8 cellular contexts compared by ENCODE assay signal in the genomic region with DNA sequence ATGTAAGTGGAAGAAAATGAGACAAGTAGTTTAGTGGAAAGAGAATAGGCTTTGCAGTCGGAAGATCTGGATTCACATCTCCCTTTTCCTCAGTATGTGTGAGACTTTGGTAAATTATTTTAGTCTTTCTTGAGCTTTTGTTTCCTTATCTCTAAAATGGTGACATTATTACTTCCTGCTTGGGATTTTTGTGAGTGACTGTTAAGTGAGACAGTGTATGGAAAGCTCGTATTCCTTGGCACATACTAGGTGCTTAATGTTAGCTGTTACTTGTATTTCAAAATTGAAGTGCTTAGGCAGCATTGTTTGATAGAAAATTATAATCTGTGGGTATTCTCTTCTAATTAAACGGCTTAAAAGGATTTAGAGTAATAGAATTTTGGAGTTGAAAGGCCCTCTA. TPM values are rescaled to one million over a fixed set of nuclear protein-coding genes. Genes with fewer than 3 reads are reported as not detected.
A peak's percentile ranks its signal among the peaks of the same experiment; 100 is the strongest.
DNase-seq lines count a peak whose midpoint lies in the region; ATAC-seq and TF ChIP-seq lines count a peak whose summit lies in the region.

No MANE protein-coding gene starts in this region.

- no peaks in the 10 kb centered on the region for H3K27me3 ChIP-seq in suprapubic skin

- no peaks in the 10 kb centered on the region for H3K9me3 ChIP-seq in suprapubic skin

- H3K4me1 Mint-ChIP-seq in activated CD4-positive, alpha-beta T cell treated with anti-CD3 and anti-CD28 coated beads, Interleukin-2, amount 10 ng/mL, durations not matched to agents 7 days and 5 days, result peaks cover 37% of the 10 kb centered on the region
- peaks cover 34% of the 10 kb centered on the region for H3K4me1 Mint-ChIP-seq in activated CD8-positive, alpha-beta T cell treated with anti-CD3 and anti-CD28 coated beads, Interleukin-2, amount 10 ng/mL, durations not matched to agents 7 days and 5 days (ENCODE audit: low read depth)

- no peak for TF ChIP-seq POLR2A in suprapubic skin (IDR thresholded peaks at IDR 0.05)

- peak overlapping the region; percentile 100 for H3K4me3 Mint-ChIP-seq in activated CD4-positive, alpha-beta T cell treated with anti-CD3 and anti-CD28 coated beads, Interleukin-2, amount 10 ng/mL, durations not matched to agents 7 days and 5 days
- peak overlapping the region; percentile 96 for H3K4me3 Mint-ChIP-seq in activated CD8-positive, alpha-beta T cell treated with anti-CD3 and anti-CD28 coated beads, Interleukin-2, amount 10 ng/mL, durations not matched to agents 7 days and 5 days

- peaks cover 27% of the 10 kb centered on the region for H3K36me3 Mint-ChIP-seq in activated CD4-positive, alpha-beta T cell treated with anti-CD3 and anti-CD28 coated beads, Interleukin-2, amount 10 ng/mL, durations not matched to agents 7 days and 5 days (ENCODE audit: low read depth)
- H3K36me3 Mint-ChIP-seq in activated CD8-positive, alpha-beta T cell treated with anti-CD3 and anti-CD28 coated beads, Interleukin-2, amount 10 ng/mL, durations not matched to agents 7 days and 5 days (ENCODE audit: low read depth), result peaks cover 31% of the 10 kb centered on the region

- peak overlapping the region; percentile 73 for H3K27ac Mint-ChIP-seq in activated CD4-positive, alpha-beta T cell treated with anti-CD3 and anti-CD28 coated beads, Interleukin-2, amount 10 ng/mL, durations not matched to agents 7 days and 5 days
- H3K27ac Mint-ChIP-seq in activated CD8-positive, alpha-beta T cell treated with anti-CD3 and anti-CD28 coated beads, Interleukin-2, amount 10 ng/mL, durations not matched to agents 7 days and 5 days, result no peak overlapping the region

- H3K9me3 Mint-ChIP-seq in activated CD4-positive, alpha-beta T cell treated with anti-CD3 and anti-CD28 coated beads, Interleukin-2, amount 10 ng/mL, durations not matched to agents 7 days and 5 days, result no peaks in the 10 kb centered on the region
- H3K9me3 Mint-ChIP-seq in activated CD8-positive, alpha-beta T cell treated with anti-CD3 and anti-CD28 coated beads, Interleukin-2, amount 10 ng/mL, durations not matched to agents 7 days and 5 days (ENCODE audit: insufficient read depth), result no peaks in the 10 kb centered on the region

- no peak for TF ChIP-seq EP300 in suprapubic skin (IDR thresholded peaks at IDR 0.05)

- peak overlapping the region; percentile 94 for H3K4me3 ChIP-seq in suprapubic skin

- no peak for DNase-seq in activated CD4-positive, alpha-beta T cell treated with anti-CD3 and anti-CD28 coated beads, Interleukin-2, amount 10 ng/mL, durations not matched to agents 7 days and 5 days
- DNase-seq in activated CD4-positive, alpha-beta T cell treated with anti-CD3 and anti-CD28 coated beads for 1 hour, result no peak
- DNase-seq in activated CD8-positive, alpha-beta T cell treated with anti-CD3 and anti-CD28 coated beads, Interleukin-2, amount 10 ng/mL, durations not matched to agents 7 days and 5 days, result no peak
- DNase-seq in iris pigment epithelial cell (ENCODE audit: low read depth) (peak; percentile 8), suprapubic skin (ENCODE audit: low spot score in 2 of 2) (no peak), NCI-H187 (lab: John Stamatoyannopoulos, UW) (no peak), NCI-H510A treated with DMSO at 0.1 percent for 48 hours (lab: John Stamatoyannopoulos, UW) (no peak), NCI-H524 (lab: John Stamatoyannopoulos, UW) (no peak)

- H3K4me1 ChIP-seq in suprapubic skin, result peaks cover 61% of the 10 kb centered on the region

- CTCF ChIA-PET in activated CD4-positive, alpha-beta T cell treated with anti-CD3 and anti-CD28 coated beads, Interleukin-2, amount 10 ng/mL, durations not matched to agents 7 days and 5 days (lab: Charles Lee), result no interaction called here
- CTCF ChIA-PET in activated CD8-positive, alpha-beta T cell treated with anti-CD3 and anti-CD28 coated beads, Interleukin-2, amount 10 ng/mL, durations not matched to agents 7 days and 5 days (lab: Charles Lee), result interaction anchor here (0.8 to 5.3 kb wide), 6 partner anchors 12 to 134 kb away, joined by 3 to 45 read pairs (median 4); no protein-coding TSS in a partner anchor

- no peaks in the 10 kb centered on the region for H3K36me3 ChIP-seq in suprapubic skin

- H3K27me3 Mint-ChIP-seq in activated CD4-positive, alpha-beta T cell treated with anti-CD3 and anti-CD28 coated beads, Interleukin-2, amount 10 ng/mL, durations not matched to agents 7 days and 5 days, result peaks cover 6% of the 10 kb centered on the region
- peaks cover 5% of the 10 kb centered on the region for H3K27me3 Mint-ChIP-seq in activated CD8-positive, alpha-beta T cell treated with anti-CD3 and anti-CD28 coated beads, Interleukin-2, amount 10 ng/mL, durations not matched to agents 7 days and 5 days (ENCODE audit: low read depth)

- no peak for TF ChIP-seq CTCF in suprapubic skin (IDR thresholded peaks at IDR 0.05)

- no peak overlapping the region for H3K27ac ChIP-seq in suprapubic skin

- 64% methylated on average over 3 of the region's 3 CpGs for WGBS in suprapubic skin

- POLR2A ChIA-PET in activated CD4-positive, alpha-beta T cell treated with anti-CD3 and anti-CD28 coated beads, Interleukin-2, amount 10 ng/mL, durations not matched to agents 7 days and 5 days (lab: Charles Lee), result no interaction called here
- POLR2A ChIA-PET in activated CD8-positive, alpha-beta T cell treated with anti-CD3 and anti-CD28 coated beads, Interleukin-2, amount 10 ng/mL, durations not matched to agents 7 days and 5 days (lab: Charles Lee), result no interaction called here

- ATAC-seq in activated CD8-positive, alpha-beta T cell treated with anti-CD3 and anti-CD28 coated beads, Interleukin-2, amount 10 ng/mL, durations not matched to agents 7 days and 5 days, result no peak

RNA-seq across cellular contexts. Expression of a gene that starts 2.0 kb away (rescaled TPM):
- 100 to 1,000 TPM in 1 of 2 experiments, 10 to 100 TPM in 1; 87.6 to 101 TPM for total RNA-seq in activated CD4-positive, alpha-beta T cell treated with anti-CD3 and anti-CD28 coated beads, Interleukin-2, amount 10 ng/mL, durations not matched to agents 7 days and 5 days
- 10 to 100 TPM; 69.7 to 74.0 TPM for total RNA-seq in activated CD8-positive, alpha-beta T cell treated with anti-CD3 and anti-CD28 coated beads, Interleukin-2, amount 10 ng/mL, durations not matched to agents 7 days and 5 days
- 100 to 1,000 TPM in 3 of 4 donors, 10 to 100 TPM in 1; 91.6 to 258 (median 115) TPM for total RNA-seq in suprapubic skin
